8 cellular contexts compared by ENCODE assay signal in the genomic region with DNA sequence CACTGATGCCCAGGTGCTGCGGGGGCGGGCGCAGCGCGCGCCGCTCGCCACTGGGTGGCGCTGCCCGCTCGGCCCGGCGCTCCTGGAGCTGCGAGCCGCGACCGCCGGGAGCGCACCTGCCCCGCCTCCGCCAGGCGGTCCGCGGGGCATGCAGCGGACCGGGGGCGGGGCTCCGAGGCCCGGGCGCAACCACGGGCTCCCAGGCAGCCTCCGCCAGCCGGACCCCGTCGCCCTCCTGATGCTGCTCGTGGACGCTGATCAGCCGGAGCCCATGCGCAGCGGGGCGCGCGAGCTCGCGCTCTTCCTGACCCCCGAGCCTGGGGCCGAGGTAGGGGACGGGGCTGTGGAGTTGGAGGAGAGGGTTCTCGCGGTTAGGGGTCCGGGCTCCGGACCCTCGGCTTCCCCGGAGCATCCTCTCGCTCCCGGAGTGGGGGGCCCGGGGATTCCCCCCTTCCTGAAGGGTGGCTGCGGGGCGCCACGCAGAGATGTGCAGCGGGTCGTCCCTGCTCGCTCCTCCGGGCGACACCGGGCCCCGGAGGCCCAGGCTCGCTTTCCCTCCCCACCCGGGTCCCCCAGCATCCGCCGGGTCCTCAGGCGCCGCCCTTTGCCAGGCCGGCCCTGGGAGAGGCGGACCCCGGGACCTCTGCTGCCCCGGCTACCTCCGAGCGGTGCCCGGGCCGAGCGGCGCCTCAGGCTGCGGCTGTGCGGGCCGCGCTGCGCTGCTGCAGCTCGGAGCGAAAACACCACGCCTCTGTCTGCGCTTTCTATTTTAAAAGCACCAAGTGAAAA.
DNase-seq lines count a peak whose midpoint lies in the region; ATAC-seq lines count a peak whose summit lies in the region.

A gene with protein sequence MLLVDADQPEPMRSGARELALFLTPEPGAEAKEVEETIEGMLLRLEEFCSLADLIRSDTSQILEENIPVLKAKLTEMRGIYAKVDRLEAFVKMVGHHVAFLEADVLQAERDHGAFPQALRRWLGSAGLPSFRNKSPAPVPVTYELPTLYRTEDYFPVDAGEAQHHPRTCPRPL (plus strand): TSS at position 216 of the 789 bp plus-strand sequence. CDS start 23 bp downstream, at position 239.

- H3K27ac Mint-ChIP-seq in central memory CD8-positive, alpha-beta T cell (ENCODE audit: low read depth) = no peak within 1 kb of the TSS

- peaks cover 13% of the 10 kb centered on the region for H3K4me1 Mint-ChIP-seq in central memory CD8-positive, alpha-beta T cell

- H3K36me3 Mint-ChIP-seq in central memory CD8-positive, alpha-beta T cell (ENCODE audit: insufficient read depth) = peaks cover 4% of the 10 kb centered on the region

- H3K9me3 Mint-ChIP-seq in central memory CD8-positive, alpha-beta T cell = no peaks in the 10 kb centered on the region

- ATAC-seq in HG02852 (IDR thresholded peaks at IDR 0.05; ENCODE audit: unreplicated experiment) = peak; percentile 60
- ATAC-seq in central memory CD8-positive, alpha-beta T cell (replicated peaks; ENCODE audit: extremely low read depth, poor library complexity, severe bottlenecking) = peak; percentile 85

- peak within 1 kb of the TSS; percentile 79 for H3K4me3 Mint-ChIP-seq in central memory CD8-positive, alpha-beta T cell

- peak; percentile 61 for DNase-seq in NK-92 treated with Interleukin-12 subunit alpha and Interleukin-12 subunit beta, amount 100 ng/mL, for 24 hours (lab: John Stamatoyannopoulos, UW)
- DNase-seq in NK-92 (lab: John Stamatoyannopoulos, UW; ENCODE audit: unreplicated experiment) = no peak
- DNase-seq in NCI-H1930 (lab: John Stamatoyannopoulos, UW) = peak; percentile 77 to 90
- DNase-seq in activated CD4-positive, CD25-positive, alpha-beta regulatory T cell treated with anti-CD3 and anti-CD28 coated beads, Interleukin-2, amount 50 U/mL, for 16 hours (ENCODE audit: low read depth, low spot score) = peak; percentile 66
- DNase-seq in central memory CD8-positive, alpha-beta T cell (ENCODE audit: low spot score in 2 of 2) = peak; percentile 72 to 79
- peak; percentile 88 for DNase-seq in kidney tubule cell (ENCODE audit: low spot score)
- DNase-seq in stimulated activated CD4-positive, alpha-beta T cell treated with anti-CD3 and anti-CD28 coated beads, Interleukin-1b, Interleukin-23, amount 100 ng/mL, for 4 hours (ENCODE audit: low read depth in 2 of 2) = peak; percentile 77 to 79

- H3K27me3 Mint-ChIP-seq in central memory CD8-positive, alpha-beta T cell = no peaks in the 10 kb centered on the region
